In the genomic region with DNA sequence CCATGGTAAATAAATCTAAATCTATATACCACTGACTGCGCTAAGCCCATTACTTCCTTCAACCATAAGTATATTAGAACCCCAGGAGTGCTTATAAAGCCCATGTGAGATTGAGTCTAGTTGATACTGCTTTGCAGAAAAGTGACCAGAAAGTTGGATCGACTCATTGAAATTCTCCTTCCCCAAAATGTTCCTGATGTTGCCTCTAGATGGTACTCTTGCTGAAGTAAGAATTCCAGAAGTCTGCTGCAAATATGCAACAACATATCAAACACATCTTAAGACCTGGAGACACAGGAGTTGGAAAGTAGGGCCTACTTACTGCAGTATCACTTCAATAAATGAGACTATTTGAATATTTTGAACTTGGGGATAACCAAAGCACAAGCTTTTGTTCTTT, we compare ENCODE assay signal across 11 cellular contexts.
DNase-seq lines count a peak whose midpoint lies in the region; ATAC-seq and TF ChIP-seq lines count a peak whose summit lies in the region.
"Had no signal": no experiment of that assay in that cellular context is flagged by ENCODE, and none has a peak within 500 bp of the region (broad histone marks: within the 10 kb centered on the region; RNA-seq: fewer than 3 reads in every experiment).

No MANE protein-coding gene starts in this region.

- TF ChIP-seq CTCF in endodermal cell (conservative IDR thresholded peaks at IDR 0.05) = peak; percentile 70
- peak; percentile 53 for TF ChIP-seq CTCF in neural progenitor cell (IDR thresholded peaks at IDR 0.05)

- H3K9ac ChIP-seq in endodermal cell (ENCODE audit: extremely low read depth, low read length, poor library complexity, severe bottlenecking) = no peak overlapping the region
- H3K9ac ChIP-seq in neural progenitor cell = no peak overlapping the region

- no peak overlapping the region for H3K27ac Mint-ChIP-seq in endodermal cell
- no peak overlapping the region for H3K27ac Mint-ChIP-seq in neural progenitor cell

- H3K36me3 ChIP-seq in endodermal cell (ENCODE audit: control insufficient read depth, insufficient read depth, low read length) = no peaks in the 10 kb centered on the region
- H3K36me3 ChIP-seq in neural progenitor cell = no peaks in the 10 kb centered on the region
- H3K36me3 ChIP-seq: HAP-1, vagina had no signal

- H3K9me3 ChIP-seq in endodermal cell (ENCODE audit: control insufficient read depth, low read length) = no peaks in the 10 kb centered on the region
- no peaks in the 10 kb centered on the region for H3K9me3 ChIP-seq in neural progenitor cell (ENCODE audit: low read depth)
- H3K9me3 ChIP-seq: vagina had no signal

- H3K4me3 ChIP-seq in endodermal cell (ENCODE audit: low read length) (no peak overlapping the region), neural progenitor cell (no peak overlapping the region)
- H3K4me3 ChIP-seq: HAP-1, vagina had no signal

- H3K79me2 ChIP-seq in neural progenitor cell (ENCODE audit: low read depth) = no peaks in the 10 kb centered on the region

- H3K27ac ChIP-seq in endodermal cell (ENCODE audit: low read depth, low read length) (no peak overlapping the region), neural progenitor cell (no peak overlapping the region)
- H3K27ac ChIP-seq: vagina had no signal

- H3K4me2 ChIP-seq in neural progenitor cell = no peak overlapping the region

- WGBS in endodermal cell (ENCODE audit: insufficient coverage in 1 of 2, insufficient read length in 1 of 2), 2 experiments = 63 to 86% methylated on average over 1 to 2 of the region's 2 CpGs

- DNase-seq in EH (ENCODE audit: low read depth) (peak; percentile 29), NCI-H82 (lab: John Stamatoyannopoulos, UW) (peak; percentile 55), endodermal cell (no peak), neural progenitor cell (ENCODE audit: low spot score) (peak; percentile 7), NCI-H146 (lab: John Stamatoyannopoulos, UW) (no peak)
- DNase-seq: left ventricle myocardium superior had no signal

- H2AFZ ChIP-seq in neural progenitor cell (replicated peaks) = peak overlapping the region; percentile 64

- H3K4me1 ChIP-seq in endodermal cell (ENCODE audit: control insufficient read depth, insufficient read depth, low read length) = no peaks in the 10 kb centered on the region
- H3K4me1 ChIP-seq in neural progenitor cell = no peaks in the 10 kb centered on the region
- H3K4me1 ChIP-seq: vagina had no signal

- H4K20me1 ChIP-seq in neural progenitor cell (ENCODE audit: low read depth) = no peaks in the 10 kb centered on the region

- no peaks in the 10 kb centered on the region for H3K36me3 Mint-ChIP-seq in endodermal cell (ENCODE audit: low read depth)
- no peaks in the 10 kb centered on the region for H3K36me3 Mint-ChIP-seq in neural progenitor cell

- H3K4me3 Mint-ChIP-seq in endodermal cell (no peak overlapping the region), neural progenitor cell (no peak overlapping the region)

- H3F3A ChIP-seq in neural progenitor cell (ENCODE audit: low read depth) = no peaks in the 10 kb centered on the region

- H3K27me3 ChIP-seq in endodermal cell (ENCODE audit: control insufficient read depth, insufficient read depth, low read length, poor library complexity, severe bottlenecking) (no peaks in the 10 kb centered on the region), neural progenitor cell (no peaks in the 10 kb centered on the region)
- H3K27me3 ChIP-seq: vagina had no signal

- ATAC-seq in GM19397 (IDR thresholded peaks at IDR 0.05; ENCODE audit: unreplicated experiment) (no peak), HG03457 (IDR thresholded peaks at IDR 0.05; ENCODE audit: unreplicated experiment) (no peak), HG03442 (IDR thresholded peaks at IDR 0.05; ENCODE audit: unreplicated experiment) (no peak)
- ATAC-seq: left ventricle myocardium superior had no signal

- H3K4me1 Mint-ChIP-seq in endodermal cell (peaks cover 4% of the 10 kb centered on the region), neural progenitor cell (no peaks in the 10 kb centered on the region)

- peaks cover 18% of the 10 kb centered on the region for H3K9me3 Mint-ChIP-seq in endodermal cell
- H3K9me3 Mint-ChIP-seq in neural progenitor cell = peaks cover 19% of the 10 kb centered on the region

- H3K27me3 Mint-ChIP-seq in endodermal cell (ENCODE audit: insufficient read depth) = no peaks in the 10 kb centered on the region
- no peaks in the 10 kb centered on the region for H3K27me3 Mint-ChIP-seq in neural progenitor cell (ENCODE audit: insufficient read depth, low read depth)

Comparison
In these comparisons a context has a peak if more than half of its experiments do, and no peak if none do; other contexts are left out.
1. DNase-seq: peak in EH (single experiment), NCI-H82 (single experiment) and neural progenitor cell (single experiment); none in endodermal cell (single experiment) and NCI-H146 (single experiment).